Comparison of ENCODE assay signal across 8 cellular contexts in genomic region chr19:44072543-44073401, GRCh38. TPM values are rescaled to one million over a fixed set of nuclear protein-coding genes. Genes with fewer than 3 reads are reported as not detected.
DNase-seq lines count a peak whose midpoint lies in the region; ATAC-seq and TF ChIP-seq lines count a peak whose summit lies in the region.

No MANE protein-coding gene starts in this region.

- H3K27me3 Mint-ChIP-seq in endodermal cell (ENCODE audit: insufficient read depth) (peaks cover 15% of the 10 kb centered on the region), naive B cell (peaks cover 0 to 4% (median 0%) of the 10 kb centered on the region in 3 donors)

- H3K36me3 ChIP-seq in PC-9 (ENCODE audit: low read depth) (peaks cover 3% of the 10 kb centered on the region; the same call in 1 of the 2 replicates), endodermal cell (ENCODE audit: control insufficient read depth, insufficient read depth, low read length) (peaks cover 6% of the 10 kb centered on the region)

- no TSS peak for BruUV-seq in PC-9 (replicated peaks; lab: Mats Ljungman, UMichigan)

- POLR2A ChIA-PET in PC-9 (lab: Charles Lee; ENCODE audit: unreplicated experiment) = interaction anchor here (0.6 kb wide), 1 partner anchor 23 kb away, joined by 7 read pairs; no protein-coding TSS in a partner anchor

- peaks cover 7% of the 10 kb centered on the region; the same call in 1 of the 2 replicates for H3K4me1 ChIP-seq in PC-9 (replicated peaks; ENCODE audit: insufficient read depth)
- H3K4me1 ChIP-seq in endodermal cell (ENCODE audit: control insufficient read depth, insufficient read depth, low read length) = no peaks in the 10 kb centered on the region

- CTCF ChIA-PET in PC-9 (lab: Charles Lee) = no interaction called here

- H3K9me3 Mint-ChIP-seq in endodermal cell (peaks cover 21% of the 10 kb centered on the region), naive B cell (peaks cover 11 to 34% (median 28%) of the 10 kb centered on the region in 7 donors)

- no peak for ATAC-seq in naive B cell (ENCODE audit: low read depth in 2 of 2)
- ATAC-seq in HG02623 (IDR thresholded peaks at IDR 0.05; ENCODE audit: unreplicated experiment) = no peak

- H3K4me3 Mint-ChIP-seq in endodermal cell (peak overlapping the region; percentile 80), naive B cell (peak overlapping the region; percentile 87 to 98 (median 93))

- TF ChIP-seq CTCF in PC-9 (conservative IDR thresholded peaks at IDR 0.05) = no peak
- TF ChIP-seq CTCF in endodermal cell (conservative IDR thresholded peaks at IDR 0.05) = no peak

- H3K27ac ChIP-seq in PC-9 (no peak overlapping the region), endodermal cell (ENCODE audit: low read depth, low read length) (no peak overlapping the region)

- no peaks in the 10 kb centered on the region for H3K9me2 ChIP-seq in PC-9 (ENCODE audit: insufficient read depth)

- peaks cover 30% of the 10 kb centered on the region for H3K9me3 ChIP-seq in PC-9 (ENCODE audit: insufficient read depth, low read depth)
- H3K9me3 ChIP-seq in endodermal cell (ENCODE audit: control insufficient read depth, low read length) = peaks cover 13% of the 10 kb centered on the region

- intact Hi-C loops in PC-9 (cut with micrococcal nuclease; ENCODE audit: unreplicated experiment) = loop anchor here (2.0 kb wide), 1 partner anchor 20 kb away; the partner anchor contains the start of gene ZNF223

- WGBS in endodermal cell (ENCODE audit: insufficient coverage in 1 of 2, insufficient read length in 1 of 2), 2 experiments = 55 to 62% methylated on average over 13 to 18 of the region's 18 CpGs

- H3K36me3 Mint-ChIP-seq in endodermal cell (ENCODE audit: low read depth) (peaks cover 18% of the 10 kb centered on the region), naive B cell (peaks cover 24 to 26% of the 10 kb centered on the region in 2 donors)

- H3F3A ChIP-seq in PC-9 (ENCODE audit: insufficient read depth, low read depth) = no peaks in the 10 kb centered on the region

- no peaks in the 10 kb centered on the region for H3K4me1 Mint-ChIP-seq in endodermal cell
- peaks cover 13 to 25% (median 25%) of the 10 kb centered on the region in 3 donors for H3K4me1 Mint-ChIP-seq in naive B cell

- H3K4me2 ChIP-seq in PC-9 = peak overlapping the region; percentile 77

- H3K27ac Mint-ChIP-seq in endodermal cell (no peak overlapping the region), naive B cell (peak overlapping the region in 2 of 6 donors; percentile 18 to 55)

- H3K27me3 ChIP-seq in PC-9 (ENCODE audit: insufficient read depth, low read depth) (no peaks in the 10 kb centered on the region), endodermal cell (ENCODE audit: control insufficient read depth, insufficient read depth, low read length, poor library complexity, severe bottlenecking) (no peaks in the 10 kb centered on the region)

- H3K79me2 ChIP-seq in PC-9 (ENCODE audit: low read depth) = peaks cover 7% of the 10 kb centered on the region; the same call in 1 of the 2 replicates

- peak overlapping the region; percentile 97 for H2AFZ ChIP-seq in PC-9

- H3K9ac ChIP-seq in endodermal cell (ENCODE audit: extremely low read depth, low read length, poor library complexity, severe bottlenecking) = peak overlapping the region; percentile 35

- no peak for DNase-seq in PC-9
- no peak for DNase-seq in endodermal cell
- DNase-seq in naive B cell = no peak
- DNase-seq in stimulated activated CD8-positive, alpha-beta memory T cell treated with anti-CD3 and anti-CD28 coated beads, Interleukin-4, amount 100 ng/mL, for 48 hours = no peak
- no peak for DNase-seq in foreskin melanocyte
- DNase-seq in stimulated activated CD4-positive, alpha-beta T cell treated with anti-CD3 and anti-CD28 coated beads, Interleukin-2, amount 100 ng/mL, for 24 hours = no peak

- H3K4me3 ChIP-seq in GM08714 (ENCODE audit: low read length) (peak overlapping the region; percentile 76), PC-9 (peak overlapping the region; percentile 70), endodermal cell (ENCODE audit: low read length) (peak overlapping the region; percentile 88)

- no peaks in the 10 kb centered on the region for H4K20me1 ChIP-seq in PC-9 (ENCODE audit: insufficient read depth)

RNA-seq across cellular contexts. Expression of gene ZNF284, which starts 0.8 kb away (rescaled TPM):
- total RNA-seq in PC-9 (2021) (1.9 and 2.0 TPM in 2 replicates), endodermal cell (1 to 10 TPM; 1.9 to 2.2 TPM)
- 2.9 TPM for polyA plus RNA-seq in endodermal cell (2013, experiment 1 of 2)
- 2.6 TPM for polyA plus RNA-seq in endodermal cell (2013, experiment 2 of 2)
- polyA plus RNA-seq in naive B cell (ENCODE audit: low read depth in 6 of 6) = 1 to 10 TPM in 3 of 6 donors, under 1 TPM in 3; 0.09 to 1.2 (median 0.95) TPM

RNA-seq across cellular contexts. Expression of gene ZNF223, which starts 20.9 kb away (rescaled TPM):
- 3.5 and 4.2 TPM in 2 replicates for total RNA-seq in PC-9 (2021)
- total RNA-seq in endodermal cell = 1 to 10 TPM; 9.3 TPM
- 11.1 TPM for polyA plus RNA-seq in endodermal cell (2013, experiment 1 of 2)
- polyA plus RNA-seq in endodermal cell (2013, experiment 2 of 2) = 7.6 TPM
- polyA plus RNA-seq in naive B cell (ENCODE audit: low read depth in 6 of 6) = 1 to 10 TPM in 5 of 6 donors, not detected in 1; 1.9 to 3.3 (median 2.9) TPM

RNA-seq across cellular contexts. Expression of gene ZNF224, which starts 21.4 kb away (rescaled TPM):
- 29.3 and 30.9 TPM in 2 replicates for total RNA-seq in PC-9 (2021)
- total RNA-seq in endodermal cell = 10 to 100 TPM; 19.7 to 22.1 TPM
- polyA plus RNA-seq in endodermal cell (2013, experiment 1 of 2) = 19.9 TPM
- 16.2 TPM for polyA plus RNA-seq in endodermal cell (2013, experiment 2 of 2)
- polyA plus RNA-seq in naive B cell (ENCODE audit: low read depth in 6 of 6) = 10 to 100 TPM in 4 of 6 donors, 1 to 10 TPM in 2; 7.5 to 20.7 (median 12.5) TPM

RNA-seq across cellular contexts. Expression of gene ZNF225, which starts 40.4 kb away (rescaled TPM):
- 3.5 and 5.4 TPM in 2 replicates for total RNA-seq in PC-9 (2021)
- total RNA-seq in endodermal cell = 1 to 10 TPM; 6.4 to 7.4 TPM
- 5.0 TPM for polyA plus RNA-seq in endodermal cell (2013, experiment 1 of 2)
- polyA plus RNA-seq in endodermal cell (2013, experiment 2 of 2) = 4.5 TPM
- 1 to 10 TPM; 2.2 to 6.4 (median 3.3) TPM for polyA plus RNA-seq in naive B cell (ENCODE audit: low read depth in 6 of 6)

RNA-seq across cellular contexts. Expression of gene ZNF222, which starts 47.6 kb away (rescaled TPM):
- total RNA-seq in PC-9 (2021) = 1.8 and 2.1 TPM in 2 replicates
- total RNA-seq in endodermal cell = 1 to 10 TPM; 5.0 to 6.0 TPM
- 8.4 TPM for polyA plus RNA-seq in endodermal cell (2013, experiment 1 of 2)
- 7.0 TPM for polyA plus RNA-seq in endodermal cell (2013, experiment 2 of 2)
- polyA plus RNA-seq in naive B cell (ENCODE audit: low read depth in 6 of 6) = 1 to 10 TPM; 3.6 to 5.3 (median 4.6) TPM
